In genomic region chr13:43444085-43444484, GRCh38 we compare ENCODE assay signal across 23 cellular contexts.
"Had no signal": no experiment of that assay in that cellular context is flagged by ENCODE, and none has a peak within 500 bp of the region (broad histone marks: within the 10 kb centered on the region; RNA-seq: fewer than 3 reads in every experiment).

No MANE protein-coding gene starts in this region.

- H3K27me3 ChIP-seq: brain microvascular endothelial cell, foreskin keratinocyte, right lobe of liver, stomach, transverse colon, uterus had no signal

- H3K4me1 ChIP-seq: foreskin keratinocyte, lower lobe of right lung, right lobe of liver, transverse colon, uterus had no signal

- H3K36me3 ChIP-seq: brain microvascular endothelial cell, lower lobe of right lung, right lobe of liver, stomach, transverse colon, uterus had no signal

- H3K4me3 ChIP-seq: lower lobe of right lung, right lobe of liver, stomach, transverse colon, uterus had no signal

- DNase-seq: activated CD4-positive, alpha-beta memory T cell treated with anti-CD3 and anti-CD28 coated beads for 36 hours; activated CD4-positive, alpha-beta T cell treated with anti-CD3 and anti-CD28 coated beads for 48 hours; activated effector memory CD4-positive, alpha-beta T cell treated with Interleukin-2 at 50 U/mL for 16 hours; activated naive CD4-positive, alpha-beta T cell treated with anti-CD3 and anti-CD28 coated beads for 36 hours; activated T-cell treated with anti-CD3 and anti-CD28 coated beads, Interleukin-2, amount 50 U/mL, for 72 hours; anterior cingulate cortex; brain microvascular endothelial cell; central memory CD4-positive, alpha-beta T cell; effector memory CD4-positive, alpha-beta T cell; foreskin keratinocyte; kidney; lower lobe of right lung; mesendoderm; naive B cell; right lobe of liver; small intestine; stimulated activated CD4-positive, alpha-beta T cell treated with anti-CD3 and anti-CD28 coated beads, Interleukin-2, amount 100 ng/mL, for 24 hours; stomach; T-helper 17 cell; transverse colon; uterus had no signal

- ATAC-seq: activated T-cell treated with anti-CD3 and anti-CD28 coated beads, Interleukin-2, amount 50 U/mL, for 72 hours; foreskin keratinocyte; left lobe of liver; lower lobe of right lung; right lobe of liver; stimulated activated effector memory CD8-positive, alpha-beta T cell treated with anti-CD3 and anti-CD28 coated beads, Interleukin-12 subunit alpha, Interleukin-12 subunit beta, amount 100 ng/mL, for 72 hours; T-helper 17 cell had no signal

- H3K27ac ChIP-seq: brain microvascular endothelial cell, foreskin keratinocyte, lower lobe of right lung, right lobe of liver, stomach, transverse colon, uterus had no signal

- H3K9me3 ChIP-seq: lower lobe of right lung, right lobe of liver, stomach, transverse colon, uterus had no signal
